Comparison of ENCODE assay signal across 28 cellular contexts in genomic region chr4:10598829-10599228, GRCh38.
"Had no signal": no experiment of that assay in that cellular context is flagged by ENCODE, and none has a peak within 500 bp of the region (broad histone marks: within the 10 kb centered on the region; RNA-seq: fewer than 3 reads in every experiment).

No MANE protein-coding gene starts in this region.

- H3K27ac ChIP-seq: Peyer's patch, RWPE1, SJCRH30 had no signal

- H3K9me3 ChIP-seq: Peyer's patch, SJCRH30, SK-N-SH had no signal

- H3K27me3 Mint-ChIP-seq: activated CD4-positive, alpha-beta T cell treated with anti-CD3 and anti-CD28 coated beads, Interleukin-2, amount 10 ng/mL, durations not matched to agents 24 days and 14 days; activated naive CD8-positive, alpha-beta T cell; brain; central memory CD8-positive, alpha-beta T cell had no signal

- H3K4me2 ChIP-seq: SK-N-SH had no signal

- H3K27ac Mint-ChIP-seq: activated CD4-positive, alpha-beta T cell treated with anti-CD3 and anti-CD28 coated beads, Interleukin-2, amount 10 ng/mL, durations not matched to agents 24 days and 14 days; activated naive CD8-positive, alpha-beta T cell; WTC11 had no signal

- ATAC-seq: activated T-cell treated with anti-CD3 and anti-CD28 coated beads, Interleukin-2, amount 50 U/mL, for 4 hours; WTC11 had no signal

- H3K4me3 Mint-ChIP-seq: activated CD4-positive, alpha-beta T cell treated with anti-CD3 and anti-CD28 coated beads, Interleukin-2, amount 10 ng/mL, durations not matched to agents 24 days and 14 days; activated naive CD8-positive, alpha-beta T cell; activated T-cell treated with anti-CD3 and anti-CD28 coated beads, Interleukin-2, amount 50 U/mL, for 4 hours; brain; central memory CD8-positive, alpha-beta T cell; WTC11 had no signal

- H3K4me3 ChIP-seq: Peyer's patch, SJCRH30 had no signal

- H3K4me1 Mint-ChIP-seq: activated CD4-positive, alpha-beta T cell treated with anti-CD3 and anti-CD28 coated beads, Interleukin-2, amount 10 ng/mL, durations not matched to agents 24 days and 14 days; central memory CD8-positive, alpha-beta T cell had no signal

- H3K36me3 ChIP-seq: Peyer's patch, SJCRH30 had no signal

- H3K36me3 Mint-ChIP-seq: activated naive CD8-positive, alpha-beta T cell; brain had no signal

- H3K9me3 Mint-ChIP-seq: activated CD4-positive, alpha-beta T cell treated with anti-CD3 and anti-CD28 coated beads, Interleukin-2, amount 10 ng/mL, durations not matched to agents 24 days and 14 days; activated T-cell treated with anti-CD3 and anti-CD28 coated beads, Interleukin-2, amount 50 U/mL, for 4 hours; brain; central memory CD8-positive, alpha-beta T cell had no signal

- FAIRE-seq: astrocyte had no signal

- H3K27me3 ChIP-seq: Peyer's patch, SJCRH30 had no signal

- H3K9me2 ChIP-seq: SK-N-SH had no signal

- H3K9ac ChIP-seq: SK-N-SH had no signal

- H3K4me1 ChIP-seq: Peyer's patch, SJCRH30 had no signal

- DNase-seq: activated CD4-positive, alpha-beta T cell treated with anti-CD3 and anti-CD28 coated beads for 1 hour; activated CD4-positive, alpha-beta T cell treated with anti-CD3 and anti-CD28 coated beads, Interleukin-2, amount 10 ng/mL, durations not matched to agents 24 days and 14 days; activated CD4-positive, alpha-beta T cell treated with anti-CD3 and anti-CD28 coated beads, Interleukin-2, amount 50 U/mL, for 48 hours; activated CD8-positive, alpha-beta memory T cell treated with anti-CD3 and anti-CD28 coated beads for 24 hours; activated effector memory CD4-positive, alpha-beta T cell treated with anti-CD3 and anti-CD28 coated beads, Interleukin-2, amount 50 U/mL, for 16 hours; activated naive CD4-positive, alpha-beta T cell treated with Interleukin-2 at 50 U/mL for 16 hours; activated T-cell treated with anti-CD3 and anti-CD28 coated beads, Interleukin-2, amount 50 U/mL, for 4 hours; amygdala; cortex of kidney; NCI-H1092; NCI-H1417 treated with DMSO at 0.1 percent for 48 hours; NCI-H1694; NCI-H2029; NCI-H345; NCI-H510A; NCI-H526 treated with DMSO at 0.1 percent for 48 hours; NCI-H82; Peyer's patch; Right ventricle myocardium superior; SJCRH30; SK-N-SH; T-helper 1 cell had no signal
